1 cellular context compared by ENCODE assay signal in the genomic region with DNA sequence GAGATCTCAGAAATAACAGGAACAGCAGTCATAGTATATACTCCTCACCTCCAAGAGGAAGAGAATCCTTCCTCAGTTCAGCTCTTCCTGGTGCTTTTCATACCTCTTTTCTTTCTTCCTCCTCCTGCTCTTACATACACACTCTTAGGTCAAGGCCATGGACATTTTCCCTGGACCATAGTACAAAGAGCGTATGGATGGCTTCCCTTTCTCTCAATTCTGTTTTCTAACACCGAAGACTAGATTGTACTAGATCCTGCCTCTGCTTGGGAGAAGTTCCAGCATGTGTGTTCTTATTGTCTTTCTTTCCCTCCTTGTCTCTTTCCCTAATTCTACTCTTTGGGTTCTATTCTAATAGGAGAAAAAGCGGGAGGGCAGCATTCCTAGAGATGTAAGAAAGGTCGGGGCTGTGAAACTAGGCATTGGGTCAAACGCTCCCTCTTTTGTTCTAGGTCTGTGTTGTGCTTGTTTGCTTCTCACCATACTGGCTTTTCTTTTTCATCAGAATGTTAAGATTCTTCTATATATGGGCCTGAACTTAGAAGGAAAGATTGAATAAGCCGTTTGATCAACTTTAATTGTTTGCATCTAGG.
TF ChIP-seq lines count a peak whose summit lies in the region.

No MANE protein-coding gene starts in this region.

TF ChIP-seq in WTC11, 78 proteins besides CTCF, POLR2A, EP300 and RAD21 (continued from another document):
- no peak for TF ChIP-seq ZNF423 (CRISPR knock-in tag; IDR thresholded peaks at IDR 0.05)
- TF ChIP-seq, protein P1, sequence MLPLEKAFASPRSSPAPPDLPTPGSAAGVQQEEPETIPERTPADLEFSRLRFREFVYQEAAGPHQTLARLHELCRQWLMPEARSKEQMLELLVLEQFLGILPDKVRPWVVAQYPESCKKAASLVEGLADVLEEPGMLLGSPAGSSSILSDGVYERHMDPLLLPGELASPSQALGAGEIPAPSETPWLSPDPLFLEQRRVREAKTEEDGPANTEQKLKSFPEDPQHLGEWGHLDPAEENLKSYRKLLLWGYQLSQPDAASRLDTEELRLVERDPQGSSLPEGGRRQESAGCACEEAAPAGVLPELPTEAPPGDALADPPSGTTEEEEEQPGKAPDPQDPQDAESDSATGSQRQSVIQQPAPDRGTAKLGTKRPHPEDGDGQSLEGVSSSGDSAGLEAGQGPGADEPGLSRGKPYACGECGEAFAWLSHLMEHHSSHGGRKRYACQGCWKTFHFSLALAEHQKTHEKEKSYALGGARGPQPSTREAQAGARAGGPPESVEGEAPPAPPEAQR (CRISPR knock-in tag; IDR thresholded peaks at IDR 0.05) = no peak
